ENCODE assay signal across 19 cellular contexts in genomic region chr4:26375589-26375988, GRCh38.
"Had no signal": no experiment of that assay in that cellular context is flagged by ENCODE, and none has a peak within 500 bp of the region (broad histone marks: within the 10 kb centered on the region; RNA-seq: fewer than 3 reads in every experiment).

No MANE protein-coding gene starts in this region.

- ATAC-seq: effector memory CD8-positive, alpha-beta T cell; foreskin keratinocyte; left lobe of liver; mucosa of descending colon; naive thymus-derived CD8-positive, alpha-beta T cell; sciatic nerve; stimulated activated memory B cell treated with anti-CD40 and anti-IgM and Interleukin-4, amounts not matched to agents 10 μg/mL and 1 μg/mL and 100 μg/mL, for 72 hours had no signal

- H3K36me3 ChIP-seq: esophagus muscularis mucosa, neutrophil had no signal

- H2AFZ ChIP-seq: hepatocyte had no signal

- H3K4me3 Mint-ChIP-seq: effector memory CD8-positive, alpha-beta T cell; naive thymus-derived CD8-positive, alpha-beta T cell; stimulated activated memory B cell treated with anti-CD40 and anti-IgM and Interleukin-4, amounts not matched to agents 10 μg/mL and 1 μg/mL and 100 μg/mL, for 72 hours; stimulated activated naive CD8-positive, alpha-beta T cell treated with anti-CD3 and anti-CD28 coated beads, Interleukin-15, Interleukin-2, amounts not matched to agents 100 ng/mL and 50 ng/mL, for 24 hours; type B pancreatic cell had no signal

- H3K27ac Mint-ChIP-seq: effector memory CD8-positive, alpha-beta T cell; stimulated activated memory B cell treated with anti-CD40 and anti-IgM and Interleukin-4, amounts not matched to agents 10 μg/mL and 1 μg/mL and 100 μg/mL, for 72 hours; stimulated activated naive CD8-positive, alpha-beta T cell treated with anti-CD3 and anti-CD28 coated beads, Interleukin-15, Interleukin-2, amounts not matched to agents 100 ng/mL and 50 ng/mL, for 24 hours; type B pancreatic cell had no signal

- H3K4me3 ChIP-seq: esophagus muscularis mucosa, hepatocyte, mucosa of descending colon, spleen had no signal

- H3K9me3 ChIP-seq: esophagus muscularis mucosa, mucosa of descending colon, neutrophil, spleen had no signal

- DNase-seq: effector memory CD8-positive, alpha-beta T cell; foreskin keratinocyte; kidney glomerular epithelial cell; mammary epithelial cell; mucosa of descending colon; naive thymus-derived CD8-positive, alpha-beta T cell; spleen; stimulated activated CD4-positive, alpha-beta T cell treated with anti-CD3 and anti-CD28 coated beads, Interleukin-15, amount 100 ng/mL, for 24 hours; stimulated activated CD4-positive, alpha-beta T cell treated with anti-CD3 and anti-CD28 coated beads, Interleukin-1b, Interleukin-23, amount 100 ng/mL, for 48 hours; stimulated activated CD4-positive, alpha-beta T cell treated with anti-CD3 and anti-CD28 coated beads, Interleukin-4, amount 100 ng/mL, for 24 hours had no signal

- H3K9me3 Mint-ChIP-seq: effector memory CD8-positive, alpha-beta T cell; naive thymus-derived CD8-positive, alpha-beta T cell; stimulated activated memory B cell treated with anti-CD40 and anti-IgM and Interleukin-4, amounts not matched to agents 10 μg/mL and 1 μg/mL and 100 μg/mL, for 72 hours; stimulated activated naive CD8-positive, alpha-beta T cell treated with anti-CD3 and anti-CD28 coated beads, Interleukin-15, Interleukin-2, amounts not matched to agents 100 ng/mL and 50 ng/mL, for 24 hours; type B pancreatic cell had no signal

- H3K4me2 ChIP-seq: hepatocyte had no signal

- H3K27me3 ChIP-seq: esophagus muscularis mucosa, foreskin keratinocyte, hepatocyte, neutrophil, spleen had no signal

- H3K27ac ChIP-seq: epithelial cell of prostate, esophagus muscularis mucosa, foreskin keratinocyte, hepatocyte, spleen had no signal

- H3K27me3 Mint-ChIP-seq: stimulated activated memory B cell treated with anti-CD40 and anti-IgM and Interleukin-4, amounts not matched to agents 10 μg/mL and 1 μg/mL and 100 μg/mL, for 72 hours; stimulated activated naive CD8-positive, alpha-beta T cell treated with anti-CD3 and anti-CD28 coated beads, Interleukin-15, Interleukin-2, amounts not matched to agents 100 ng/mL and 50 ng/mL, for 24 hours; type B pancreatic cell had no signal
